In the genomic region with DNA sequence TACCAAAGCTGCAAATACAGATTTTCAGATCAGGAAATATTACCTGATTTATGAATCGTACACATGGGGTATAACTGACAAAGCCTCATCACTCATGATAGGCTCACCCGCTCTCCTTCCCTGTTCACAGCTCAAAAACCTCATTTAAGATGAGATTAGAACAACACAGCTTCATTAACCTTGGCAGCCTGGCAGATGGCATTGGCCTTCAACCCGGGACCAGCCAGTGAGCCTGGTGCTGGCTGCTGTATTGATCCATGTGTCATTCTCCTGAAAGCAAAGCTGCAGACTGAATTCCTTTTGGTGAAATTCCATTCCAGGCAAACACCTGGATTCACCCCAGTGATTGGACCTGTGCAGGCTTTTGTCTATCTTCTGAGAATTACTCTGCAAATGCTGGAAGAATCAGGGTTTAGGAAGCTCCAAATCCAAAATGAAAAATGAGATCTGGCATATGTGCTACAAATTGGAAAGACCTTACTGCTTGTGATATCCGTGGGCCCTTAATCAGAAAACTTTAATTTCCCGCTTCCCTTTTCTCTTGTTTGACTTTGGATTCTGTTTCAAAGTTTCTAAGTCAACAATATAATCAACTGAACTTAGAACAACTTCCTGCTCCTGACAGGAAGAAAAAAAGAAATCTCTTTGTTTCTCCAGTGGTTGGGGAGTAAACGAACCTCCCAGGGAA, we compare ENCODE assay signal across 26 cellular contexts.
DNase-seq lines count a peak whose midpoint lies in the region; ATAC-seq and TF ChIP-seq lines count a peak whose summit lies in the region.
"Had no signal": no experiment of that assay in that cellular context is flagged by ENCODE, and none has a peak within 500 bp of the region (broad histone marks: within the 10 kb centered on the region; RNA-seq: fewer than 3 reads in every experiment).

No MANE protein-coding gene starts in this region.

- H3K27ac Mint-ChIP-seq in activated CD8-positive, alpha-beta T cell treated with anti-CD3 and anti-CD28 coated beads, Interleukin-2, amount 10 ng/mL, durations not matched to agents 7 days and 5 days: peak overlapping the region; percentile 15
- H3K27ac Mint-ChIP-seq in activated CD8-positive, alpha-beta T cell treated with anti-CD3 and anti-CD28 coated beads for 36 hours: no peak overlapping the region
- H3K27ac Mint-ChIP-seq in stimulated activated effector memory CD8-positive, alpha-beta T cell treated with anti-CD3 and anti-CD28 coated beads, Interleukin-12 subunit alpha, Interleukin-12 subunit beta, amount 100 ng/mL, for 72 hours: no peak overlapping the region
- no peak overlapping the region for H3K27ac Mint-ChIP-seq in activated naive CD8-positive, alpha-beta T cell treated with anti-CD3 and anti-CD28 coated beads for 36 hours
- H3K27ac Mint-ChIP-seq: activated CD4-positive, alpha-beta T cell treated with anti-CD3 and anti-CD28 coated beads, Interleukin-2, amount 10 ng/mL, durations not matched to agents 24 days and 14 days; activated naive CD4-positive, alpha-beta T cell treated with anti-CD3 and anti-CD28 coated beads, Interleukin-2, amount 50 U/mL, for 72 hours; activated T-helper 17 cell treated with anti-CD3 and anti-CD28 coated beads, Interleukin-2, amount 50 U/mL, for 72 hours; natural killer cell; stimulated activated naive CD8-positive, alpha-beta T cell treated with anti-CD3 and anti-CD28 coated beads, Interleukin-15, amount 100 ng/mL, for 72 hours; type B pancreatic cell had no signal

- CTCF ChIA-PET in activated CD8-positive, alpha-beta T cell treated with anti-CD3 and anti-CD28 coated beads, Interleukin-2, amount 10 ng/mL, durations not matched to agents 7 days and 5 days (lab: Charles Lee): no interaction called here
- CTCF ChIA-PET in activated CD8-positive, alpha-beta T cell treated with anti-CD3 and anti-CD28 coated beads for 36 hours (lab: Charles Lee): interaction anchor here (1.2 to 2.4 kb wide), 3 partner anchors 10 to 13 kb away, joined by 3 to 16 read pairs (median 10); no protein-coding TSS in a partner anchor

- POLR2A ChIA-PET in activated CD8-positive, alpha-beta T cell treated with anti-CD3 and anti-CD28 coated beads, Interleukin-2, amount 10 ng/mL, durations not matched to agents 7 days and 5 days (lab: Charles Lee): no interaction called here
- POLR2A ChIA-PET in activated CD8-positive, alpha-beta T cell treated with anti-CD3 and anti-CD28 coated beads for 36 hours (lab: Charles Lee): no interaction called here

- intact Hi-C loops in activated CD8-positive, alpha-beta T cell treated with anti-CD3 and anti-CD28 coated beads for 36 hours (cut with micrococcal nuclease): no loop called here
- intact Hi-C loops in body of pancreas (cut with DNase I) (no loop called here), Right ventricle myocardium inferior (cut with DNase I) (no loop called here)

- peaks cover 4% of the 10 kb centered on the region for H3K4me1 Mint-ChIP-seq in activated CD8-positive, alpha-beta T cell treated with anti-CD3 and anti-CD28 coated beads, Interleukin-2, amount 10 ng/mL, durations not matched to agents 7 days and 5 days (ENCODE audit: low read depth)
- peaks cover 4% of the 10 kb centered on the region for H3K4me1 Mint-ChIP-seq in activated CD8-positive, alpha-beta T cell treated with anti-CD3 and anti-CD28 coated beads for 36 hours (ENCODE audit: low read depth)
- H3K4me1 Mint-ChIP-seq in stimulated activated effector memory CD8-positive, alpha-beta T cell treated with anti-CD3 and anti-CD28 coated beads, Interleukin-12 subunit alpha, Interleukin-12 subunit beta, amount 100 ng/mL, for 72 hours: no peaks in the 10 kb centered on the region
- H3K4me1 Mint-ChIP-seq in activated naive CD8-positive, alpha-beta T cell treated with anti-CD3 and anti-CD28 coated beads for 36 hours: peaks cover 2% of the 10 kb centered on the region
- H3K4me1 Mint-ChIP-seq: activated CD4-positive, alpha-beta T cell treated with anti-CD3 and anti-CD28 coated beads, Interleukin-2, amount 10 ng/mL, durations not matched to agents 24 days and 14 days; activated T-helper 17 cell treated with anti-CD3 and anti-CD28 coated beads, Interleukin-2, amount 50 U/mL, for 72 hours; central memory CD8-positive, alpha-beta T cell; memory B cell; stimulated activated naive CD8-positive, alpha-beta T cell treated with anti-CD3 and anti-CD28 coated beads, Interleukin-15, amount 100 ng/mL, for 72 hours had no signal

- DNase-seq in activated CD8-positive, alpha-beta T cell treated with anti-CD3 and anti-CD28 coated beads, Interleukin-2, amount 10 ng/mL, durations not matched to agents 7 days and 5 days: no peak
- DNase-seq in activated CD8-positive, alpha-beta T cell treated with anti-CD3 and anti-CD28 coated beads for 36 hours: no peak
- DNase-seq in body of pancreas: peak; percentile 45 to 58 (median 51)
- peak; percentile 80 for DNase-seq in mucosa of gallbladder (ENCODE audit: low spot score)
- DNase-seq in Right ventricle myocardium inferior (ENCODE audit: missing footprints): no peak
- no peak for DNase-seq in activated CD4-positive, alpha-beta T cell treated with anti-CD3 and anti-CD28 coated beads for 48 hours
- no peak for DNase-seq in stimulated activated effector memory CD8-positive, alpha-beta T cell treated with anti-CD3 and anti-CD28 coated beads, Interleukin-12 subunit alpha, Interleukin-12 subunit beta, amount 100 ng/mL, for 72 hours (ENCODE audit: low spot score in 2 of 2)
- no peak for DNase-seq in activated naive CD8-positive, alpha-beta T cell treated with anti-CD3 and anti-CD28 coated beads for 36 hours
- DNase-seq: activated CD4-positive, alpha-beta T cell treated with anti-CD3 and anti-CD28 coated beads, Interleukin-2, amount 10 ng/mL, durations not matched to agents 24 days and 14 days; CD4-positive, alpha-beta memory T cell; DMS53; GDM1; natural killer cell; NCI-H526; SK-N-SH; stimulated activated CD4-positive, alpha-beta T cell treated with anti-CD3 and anti-CD28 coated beads, Interleukin-15, amount 100 ng/mL, for 24 hours; stimulated activated naive CD8-positive, alpha-beta T cell treated with anti-CD3 and anti-CD28 coated beads, Interleukin-15, amount 100 ng/mL, for 72 hours had no signal

- no peak for TF ChIP-seq CTCF in activated CD8-positive, alpha-beta T cell treated with anti-CD3 and anti-CD28 coated beads for 36 hours (IDR thresholded peaks at IDR 0.05)
- no peak for TF ChIP-seq CTCF in body of pancreas (IDR thresholded peaks at IDR 0.05)

- H3K36me3 Mint-ChIP-seq in activated CD8-positive, alpha-beta T cell treated with anti-CD3 and anti-CD28 coated beads, Interleukin-2, amount 10 ng/mL, durations not matched to agents 7 days and 5 days (ENCODE audit: low read depth): no peaks in the 10 kb centered on the region
- no peaks in the 10 kb centered on the region for H3K36me3 Mint-ChIP-seq in activated CD8-positive, alpha-beta T cell treated with anti-CD3 and anti-CD28 coated beads for 36 hours (ENCODE audit: low read depth)
- no peaks in the 10 kb centered on the region for H3K36me3 Mint-ChIP-seq in stimulated activated effector memory CD8-positive, alpha-beta T cell treated with anti-CD3 and anti-CD28 coated beads, Interleukin-12 subunit alpha, Interleukin-12 subunit beta, amount 100 ng/mL, for 72 hours
- no peaks in the 10 kb centered on the region for H3K36me3 Mint-ChIP-seq in activated naive CD8-positive, alpha-beta T cell treated with anti-CD3 and anti-CD28 coated beads for 36 hours
- H3K36me3 Mint-ChIP-seq: activated naive CD4-positive, alpha-beta T cell treated with anti-CD3 and anti-CD28 coated beads, Interleukin-2, amount 50 U/mL, for 72 hours; CD4-positive, alpha-beta memory T cell; memory B cell; natural killer cell; type B pancreatic cell had no signal

- no peak overlapping the region for H3K4me3 ChIP-seq in body of pancreas

- 11 to 19% methylated on average over 5 to 6 of the region's 6 CpGs for WGBS in body of pancreas, 2 donors

- H3K27ac ChIP-seq in body of pancreas: peak overlapping the region; percentile 42 to 85 (median 58)
- H3K27ac ChIP-seq: KMS-11, parathyroid adenoma, RWPE1 had no signal

- TF ChIP-seq POLR2A in body of pancreas (IDR thresholded peaks at IDR 0.05): no peak

- no peaks in the 10 kb centered on the region for H3K36me3 ChIP-seq in body of pancreas (replicated peaks in 1 of 2; ENCODE audit: insufficient read depth in 1 of 2, low read depth in 2 of 2)

- no peaks in the 10 kb centered on the region for H3K27me3 ChIP-seq in body of pancreas

- H3K9me3 ChIP-seq in body of pancreas: no peaks in the 10 kb centered on the region
- H3K9me3 ChIP-seq: SK-N-SH had no signal

- H3K27me3 Mint-ChIP-seq in activated CD8-positive, alpha-beta T cell treated with anti-CD3 and anti-CD28 coated beads, Interleukin-2, amount 10 ng/mL, durations not matched to agents 7 days and 5 days (ENCODE audit: low read depth): no peaks in the 10 kb centered on the region
- no peaks in the 10 kb centered on the region for H3K27me3 Mint-ChIP-seq in activated CD8-positive, alpha-beta T cell treated with anti-CD3 and anti-CD28 coated beads for 36 hours
- H3K27me3 Mint-ChIP-seq in activated naive CD8-positive, alpha-beta T cell treated with anti-CD3 and anti-CD28 coated beads for 36 hours: peaks cover 3% of the 10 kb centered on the region
- H3K27me3 Mint-ChIP-seq: activated CD4-positive, alpha-beta T cell treated with anti-CD3 and anti-CD28 coated beads, Interleukin-2, amount 10 ng/mL, durations not matched to agents 24 days and 14 days; activated T-helper 17 cell treated with anti-CD3 and anti-CD28 coated beads, Interleukin-2, amount 50 U/mL, for 72 hours; CD4-positive, alpha-beta memory T cell; central memory CD8-positive, alpha-beta T cell; stimulated activated naive CD8-positive, alpha-beta T cell treated with anti-CD3 and anti-CD28 coated beads, Interleukin-15, amount 100 ng/mL, for 72 hours; type B pancreatic cell had no signal

- H3K4me3 Mint-ChIP-seq in activated CD8-positive, alpha-beta T cell treated with anti-CD3 and anti-CD28 coated beads, Interleukin-2, amount 10 ng/mL, durations not matched to agents 7 days and 5 days: no peak overlapping the region
- H3K4me3 Mint-ChIP-seq in activated CD8-positive, alpha-beta T cell treated with anti-CD3 and anti-CD28 coated beads for 36 hours: no peak overlapping the region
- no peak overlapping the region for H3K4me3 Mint-ChIP-seq in stimulated activated effector memory CD8-positive, alpha-beta T cell treated with anti-CD3 and anti-CD28 coated beads, Interleukin-12 subunit alpha, Interleukin-12 subunit beta, amount 100 ng/mL, for 72 hours
- H3K4me3 Mint-ChIP-seq in activated naive CD8-positive, alpha-beta T cell treated with anti-CD3 and anti-CD28 coated beads for 36 hours: no peak overlapping the region
- H3K4me3 Mint-ChIP-seq: activated CD4-positive, alpha-beta T cell treated with anti-CD3 and anti-CD28 coated beads, Interleukin-2, amount 10 ng/mL, durations not matched to agents 24 days and 14 days; activated T-helper 17 cell treated with anti-CD3 and anti-CD28 coated beads, Interleukin-2, amount 50 U/mL, for 72 hours; CD4-positive, alpha-beta memory T cell; central memory CD8-positive, alpha-beta T cell; memory B cell; natural killer cell; stimulated activated naive CD8-positive, alpha-beta T cell treated with anti-CD3 and anti-CD28 coated beads, Interleukin-15, amount 100 ng/mL, for 72 hours; type B pancreatic cell had no signal

- H3K4me1 ChIP-seq in body of pancreas: peaks cover 21% of the 10 kb centered on the region

- H3K9me3 Mint-ChIP-seq in activated CD8-positive, alpha-beta T cell treated with anti-CD3 and anti-CD28 coated beads, Interleukin-2, amount 10 ng/mL, durations not matched to agents 7 days and 5 days (ENCODE audit: insufficient read depth): no peaks in the 10 kb centered on the region
- no peaks in the 10 kb centered on the region for H3K9me3 Mint-ChIP-seq in activated CD8-positive, alpha-beta T cell treated with anti-CD3 and anti-CD28 coated beads for 36 hours
- no peaks in the 10 kb centered on the region for H3K9me3 Mint-ChIP-seq in stimulated activated effector memory CD8-positive, alpha-beta T cell treated with anti-CD3 and anti-CD28 coated beads, Interleukin-12 subunit alpha, Interleukin-12 subunit beta, amount 100 ng/mL, for 72 hours
- H3K9me3 Mint-ChIP-seq in activated naive CD8-positive, alpha-beta T cell treated with anti-CD3 and anti-CD28 coated beads for 36 hours: no peaks in the 10 kb centered on the region
- H3K9me3 Mint-ChIP-seq: activated CD4-positive, alpha-beta T cell treated with anti-CD3 and anti-CD28 coated beads, Interleukin-2, amount 10 ng/mL, durations not matched to agents 24 days and 14 days; activated naive CD4-positive, alpha-beta T cell treated with anti-CD3 and anti-CD28 coated beads, Interleukin-2, amount 50 U/mL, for 72 hours; activated T-helper 17 cell treated with anti-CD3 and anti-CD28 coated beads, Interleukin-2, amount 50 U/mL, for 72 hours; CD4-positive, alpha-beta memory T cell; central memory CD8-positive, alpha-beta T cell; natural killer cell; stimulated activated naive CD8-positive, alpha-beta T cell treated with anti-CD3 and anti-CD28 coated beads, Interleukin-15, amount 100 ng/mL, for 72 hours had no signal

- ATAC-seq in activated CD8-positive, alpha-beta T cell treated with anti-CD3 and anti-CD28 coated beads, Interleukin-2, amount 10 ng/mL, durations not matched to agents 7 days and 5 days: no peak
- ATAC-seq in activated CD8-positive, alpha-beta T cell treated with anti-CD3 and anti-CD28 coated beads for 36 hours: no peak
- ATAC-seq in body of pancreas: peak; percentile 76
- no peak for ATAC-seq in Right ventricle myocardium inferior
- ATAC-seq in stimulated activated effector memory CD8-positive, alpha-beta T cell treated with anti-CD3 and anti-CD28 coated beads, Interleukin-12 subunit alpha, Interleukin-12 subunit beta, amount 100 ng/mL, for 72 hours: no peak
- ATAC-seq: activated naive CD4-positive, alpha-beta T cell treated with anti-CD3 and anti-CD28 coated beads, Interleukin-2, amount 50 U/mL, for 72 hours; activated T-helper 17 cell treated with anti-CD3 and anti-CD28 coated beads, Interleukin-2, amount 50 U/mL, for 72 hours; natural killer cell; sciatic nerve; stimulated activated naive CD8-positive, alpha-beta T cell treated with anti-CD3 and anti-CD28 coated beads, Interleukin-15, amount 100 ng/mL, for 72 hours had no signal

Comparison
In these comparisons a context has a peak if more than half of its experiments do, and no peak if none do; other contexts are left out.
1. DNase-seq: peak in body of pancreas (4 of 4) and mucosa of gallbladder (single experiment); none in activated CD8-positive, alpha-beta T cell treated with anti-CD3 and anti-CD28 coated beads, Interleukin-2, amount 10 ng/mL, durations not matched to agents 7 days and 5 days (single experiment), activated CD8-positive, alpha-beta T cell treated with anti-CD3 and anti-CD28 coated beads for 36 hours (single experiment), Right ventricle myocardium inferior (single experiment), activated CD4-positive, alpha-beta T cell treated with anti-CD3 and anti-CD28 coated beads for 48 hours (single experiment), stimulated activated effector memory CD8-positive, alpha-beta T cell treated with anti-CD3 and anti-CD28 coated beads, Interleukin-12 subunit alpha, Interleukin-12 subunit beta, amount 100 ng/mL, for 72 hours (0 of 2) and activated naive CD8-positive, alpha-beta T cell treated with anti-CD3 and anti-CD28 coated beads for 36 hours (single experiment).